In genomic region chr7:50632561-50633413, GRCh38 we compare ENCODE assay signal across 8 cellular contexts.
DNase-seq lines count a peak whose midpoint lies in the region; ATAC-seq lines count a peak whose summit lies in the region.

No MANE protein-coding gene starts in this region.

- ATAC-seq in HG03442 (IDR thresholded peaks at IDR 0.05; ENCODE audit: unreplicated experiment), result peak; percentile 86

- DNase-seq in COLO829 (ENCODE audit: low spot score) (peak; percentile 66), GM19238 (ENCODE audit: insufficient read length, low spot score) (peak; percentile 20), RPMI8226 (peak; percentile 52), hepatic stellate cell (ENCODE audit: low spot score) (peak; percentile 60), putamen (ENCODE audit: low spot score) (no peak)
- DNase-seq in activated effector memory CD4-positive, alpha-beta T cell treated with anti-CD3 and anti-CD28 coated beads, Interleukin-2, amount 50 U/mL, for 16 hours, result peak; percentile 84
- DNase-seq in stimulated activated CD4-positive, alpha-beta T cell treated with anti-CD3 and anti-CD28 coated beads, Interleukin-15, amount 100 ng/mL, for 48 hours (ENCODE audit: low read depth in 2 of 2), result peak; percentile 18 to 40
